ENCODE assay signal across 8 cellular contexts in genomic region chr18:69987870-69988269, GRCh38. TPM values are rescaled to one million over a fixed set of nuclear protein-coding genes. Genes with fewer than 3 reads are reported as not detected.
"Had no signal": no experiment of that assay in that cellular context is flagged by ENCODE, and none has a peak within 500 bp of the region (broad histone marks: within the 10 kb centered on the region; RNA-seq: fewer than 3 reads in every experiment).

No MANE protein-coding gene starts in this region.

- FAIRE-seq: HTR-8/SVneo had no signal

- DNase-seq: IMR-90, Karpas-422, KBM-7, KG1 had no signal

- H3K4me2 ChIP-seq: KMS-11 had no signal

- H3K9ac ChIP-seq: KMS-11 had no signal

- H3K27ac ChIP-seq: HL-60, KMS-11 had no signal

RNA-seq across cellular contexts. Expression of gene CD226, which starts 40.2 kb away (rescaled TPM):
- total RNA-seq: HT-29 had no signal
